18 cellular contexts compared by ENCODE assay signal in genomic region chr1:12487520-12487919, GRCh38.
DNase-seq lines count a peak whose midpoint lies in the region; ATAC-seq and TF ChIP-seq lines count a peak whose summit lies in the region.
"Had no signal": no experiment of that assay in that cellular context is flagged by ENCODE, and none has a peak within 500 bp of the region (broad histone marks: within the 10 kb centered on the region; RNA-seq: fewer than 3 reads in every experiment).

No MANE protein-coding gene starts in this region.

- TF ChIP-seq CTCF in HCT116 (IDR thresholded peaks at IDR 0.05 in 2 of 3, conservative IDR thresholded peaks at IDR 0.05 in 1 of 3; ENCODE audit: borderline replicate concordance in 1 of 3, insufficient read depth in 1 of 3, low read depth in 2 of 3, low read length in 2 of 3) (no peak), nephron (IDR thresholded peaks at IDR 0.05; ENCODE audit: unreplicated experiment in 3 of 3) (no peak), type B pancreatic cell (conservative IDR thresholded peaks at IDR 0.05) (no peak)
- no peak for TF ChIP-seq CTCF in CD4-positive, alpha-beta T cell (IDR thresholded peaks at IDR 0.05)

- RAD21 ChIA-PET in HCT116 (lab: Charles Lee; ENCODE audit: low non-redundant PET in 1 of 2, low total read pairs in 2 of 2, uncharacterized antibody in 2 of 2, unreplicated experiment in 2 of 2) = no interaction called here

- POLR2A ChIA-PET in HCT116 (lab: Charles Lee) = no interaction called here
- POLR2A ChIA-PET in CD4-positive, alpha-beta T cell (lab: Charles Lee) = interaction anchor here (1.0 kb wide), 1 partner anchor 23 kb away, joined by 6 read pairs; no protein-coding TSS in a partner anchor

- no peaks in the 10 kb centered on the region for H3K9me3 ChIP-seq in HCT116 (ENCODE audit: control insufficient read depth in 1 of 2, insufficient read depth in 1 of 2, low read depth in 1 of 2, low read length in 2 of 2)
- H3K9me3 ChIP-seq in CD4-positive, alpha-beta T cell (ENCODE audit: control insufficient read depth, low read length) = no peaks in the 10 kb centered on the region
- H3K9me3 ChIP-seq: HAP-1 had no signal

- no peaks in the 10 kb centered on the region for H3K9me2 ChIP-seq in HCT116 (ENCODE audit: insufficient read depth)

- H3K9ac ChIP-seq in HCT116 (ENCODE audit: low read length) = peak overlapping the region; percentile 43

- H3K4me1 Mint-ChIP-seq in activated T-helper 17 cell treated with anti-CD3 and anti-CD28 coated beads, Interleukin-2, amount 50 U/mL, for 72 hours = peaks cover 9% of the 10 kb centered on the region
- H3K4me1 Mint-ChIP-seq in nephron = peaks cover 79% of the 10 kb centered on the region
- peaks cover 61% of the 10 kb centered on the region for H3K4me1 Mint-ChIP-seq in type B pancreatic cell (ENCODE audit: unreplicated experiment)
- H3K4me1 Mint-ChIP-seq in CD4-positive, alpha-beta T cell (ENCODE audit: low read depth) = peaks cover 9% of the 10 kb centered on the region
- H3K4me1 Mint-ChIP-seq: B cell had no signal

- no peak overlapping the region for H3K4me3 Mint-ChIP-seq in activated T-helper 17 cell treated with anti-CD3 and anti-CD28 coated beads, Interleukin-2, amount 50 U/mL, for 72 hours
- no peak overlapping the region for H3K4me3 Mint-ChIP-seq in nephron
- H3K4me3 Mint-ChIP-seq in type B pancreatic cell = no peak overlapping the region
- no peak overlapping the region for H3K4me3 Mint-ChIP-seq in CD4-positive, alpha-beta T cell
- H3K4me3 Mint-ChIP-seq: B cell; CD8-positive, alpha-beta T cell; HFFc6 had no signal

- no peaks in the 10 kb centered on the region for H3K79me2 ChIP-seq in HCT116 (ENCODE audit: insufficient read depth, low read length)

- no peaks in the 10 kb centered on the region for H4K20me1 ChIP-seq in HCT116 (ENCODE audit: insufficient read depth)

- no peak overlapping the region for H3K27ac ChIP-seq in HCT116 (ENCODE audit: low read depth, low read length)
- H3K27ac ChIP-seq in CD4-positive, alpha-beta T cell (ENCODE audit: low read depth, low read length) = no peak overlapping the region
- H3K27ac ChIP-seq: C4-2B, HL-60 had no signal

- no peak for TF ChIP-seq RAD21 in HCT116 (IDR thresholded peaks at IDR 0.05; ENCODE audit: low read depth)

- H3K27ac Mint-ChIP-seq in activated T-helper 17 cell treated with anti-CD3 and anti-CD28 coated beads, Interleukin-2, amount 50 U/mL, for 72 hours = peak overlapping the region; percentile 62
- peak overlapping the region; percentile 75 to 97 (median 94) for H3K27ac Mint-ChIP-seq in nephron
- peak overlapping the region; percentile 33 for H3K27ac Mint-ChIP-seq in type B pancreatic cell
- no peak overlapping the region for H3K27ac Mint-ChIP-seq in CD4-positive, alpha-beta T cell
- H3K27ac Mint-ChIP-seq: B cell; CD8-positive, alpha-beta T cell; HFFc6 had no signal

- H3K27me3 ChIP-seq in HCT116 (ENCODE audit: insufficient read depth, low read length) = no peaks in the 10 kb centered on the region
- H3K27me3 ChIP-seq in CD4-positive, alpha-beta T cell (ENCODE audit: control insufficient read depth, insufficient read depth, low read length) = no peaks in the 10 kb centered on the region

- TF ChIP-seq POLR2A in HCT116 (IDR thresholded peaks at IDR 0.05; ENCODE audit: borderline replicate concordance, extremely low read depth, insufficient read depth, insufficient read length) = no peak

- peaks cover 46 to 69% of the 10 kb centered on the region in 2 experiments for H3K4me1 ChIP-seq in HCT116 (ENCODE audit: control insufficient read depth in 1 of 2, insufficient read depth in 2 of 2, low read length in 2 of 2)
- H3K4me1 ChIP-seq: HAP-1 had no signal

- intact Hi-C loops in HCT116 (cut with micrococcal nuclease) = no loop called here
- intact Hi-C loops in CD4-positive, alpha-beta T cell (cut with DNase I, micrococcal nuclease) = no loop called here

- peaks cover 17% of the 10 kb centered on the region for H3K36me3 Mint-ChIP-seq in activated T-helper 17 cell treated with anti-CD3 and anti-CD28 coated beads, Interleukin-2, amount 50 U/mL, for 72 hours (ENCODE audit: low read depth)
- H3K36me3 Mint-ChIP-seq in nephron (ENCODE audit: low read depth) (peaks cover 44% of the 10 kb centered on the region), type B pancreatic cell (peaks cover 50% of the 10 kb centered on the region)
- H3K36me3 Mint-ChIP-seq in CD4-positive, alpha-beta T cell (ENCODE audit: low read depth) = peaks cover 69% of the 10 kb centered on the region

- no peaks in the 10 kb centered on the region for H3K9me3 Mint-ChIP-seq in activated T-helper 17 cell treated with anti-CD3 and anti-CD28 coated beads, Interleukin-2, amount 50 U/mL, for 72 hours
- H3K9me3 Mint-ChIP-seq in nephron (peaks cover 2% of the 10 kb centered on the region), type B pancreatic cell (peaks cover 14% of the 10 kb centered on the region)
- H3K9me3 Mint-ChIP-seq in CD4-positive, alpha-beta T cell = no peaks in the 10 kb centered on the region
- H3K9me3 Mint-ChIP-seq: CD8-positive, alpha-beta T cell; HFFc6 had no signal

- CTCF ChIA-PET in HCT116 (lab: Charles Lee) = no interaction called here
- CTCF ChIA-PET in CD4-positive, alpha-beta T cell (lab: Charles Lee) = interaction anchor here (0.7 kb wide), 1 partner anchor 9 kb away, joined by 4 read pairs; no protein-coding TSS in a partner anchor

- no peak for DNase-seq in HCT116 (ENCODE audit: low read depth, low spot score)
- DNase-seq in type B pancreatic cell (ENCODE audit: extremely low spot score, unreplicated experiment) = no peak
- no peak for DNase-seq in CD4-positive, alpha-beta T cell
- no peak for DNase-seq in AG20443 (ENCODE audit: low spot score)
- DNase-seq: ACHN; CD8-positive, alpha-beta T cell; COR-L47; DMS153; DND-41; GDM1; HFFc6 had no signal

- ATAC-seq in HCT116 = no peak
- no peak for ATAC-seq in activated T-helper 17 cell treated with anti-CD3 and anti-CD28 coated beads, Interleukin-2, amount 50 U/mL, for 72 hours (replicated peaks)
- ATAC-seq in CD4-positive, alpha-beta T cell (ENCODE audit: poor library complexity) = no peak
- ATAC-seq in HG02610 (IDR thresholded peaks at IDR 0.05; ENCODE audit: unreplicated experiment) = no peak
- ATAC-seq: CD8-positive, alpha-beta T cell had no signal

- H2AFZ ChIP-seq in HCT116 (ENCODE audit: low read depth, low read length, poor library complexity, severe bottlenecking) = no peak overlapping the region

- H3K36me3 ChIP-seq in HCT116 (ENCODE audit: control insufficient read depth in 1 of 2, insufficient read depth in 2 of 2, low read length in 2 of 2) = no peaks in the 10 kb centered on the region
- H3K36me3 ChIP-seq: HAP-1 had no signal

- peak overlapping the region; percentile 70; the same call in 1 of the 2 replicates for H3K4me2 ChIP-seq in HCT116 (ENCODE audit: low read length)

- BruUV-seq in HCT116 (replicated peaks; lab: Mats Ljungman, UMichigan) = no TSS peak

- no peak overlapping the region for H3K4me3 ChIP-seq in HCT116 (replicated peaks in 1 of 2; ENCODE audit: low read depth in 1 of 2, low read length in 2 of 2)
- H3K4me3 ChIP-seq: HAP-1 had no signal

- no peaks in the 10 kb centered on the region for H3K27me3 Mint-ChIP-seq in activated T-helper 17 cell treated with anti-CD3 and anti-CD28 coated beads, Interleukin-2, amount 50 U/mL, for 72 hours
- H3K27me3 Mint-ChIP-seq in nephron (ENCODE audit: low read depth) (peaks cover 3% of the 10 kb centered on the region), type B pancreatic cell (no peaks in the 10 kb centered on the region)
- no peaks in the 10 kb centered on the region for H3K27me3 Mint-ChIP-seq in CD4-positive, alpha-beta T cell
- H3K27me3 Mint-ChIP-seq: B cell had no signal

TF ChIP-seq in HCT116, 20 proteins besides CTCF, POLR2A, EP300 and RAD21 (continues in another document):
- TF ChIP-seq REST (IDR thresholded peaks at IDR 0.05; ENCODE audit: low read depth) (no peak), MAX (IDR thresholded peaks at IDR 0.05) (no peak), CBX3 (IDR thresholded peaks at IDR 0.05; ENCODE audit: low read depth) (no peak), SIN3A (IDR thresholded peaks at IDR 0.05; ENCODE audit: low read depth) (no peak), SP1 (IDR thresholded peaks at IDR 0.05; ENCODE audit: low read depth) (no peak)
